ENCODE assay signal across 26 cellular contexts in genomic region chr1:21097744-21098143, GRCh38.
"Had no signal": no experiment of that assay in that cellular context is flagged by ENCODE, and none has a peak within 500 bp of the region (broad histone marks: within the 10 kb centered on the region; RNA-seq: fewer than 3 reads in every experiment).

No MANE protein-coding gene starts in this region.

- H3K9me3 ChIP-seq: esophagus muscularis mucosa, left ventricle myocardium inferior, lower lobe of right lung, pancreas, right lobe of liver, suprapubic skin, transverse colon, vagina had no signal

- H3K4me3 Mint-ChIP-seq: immature natural killer cell; memory B cell; nephron; stimulated activated naive CD8-positive, alpha-beta T cell treated with anti-CD3 and anti-CD28 coated beads, Interleukin-15, amount 100 ng/mL, for 72 hours had no signal

- H3K4me2 ChIP-seq: smooth muscle cell had no signal

- H3K4me1 ChIP-seq: pancreas, suprapubic skin, transverse colon, vagina had no signal

- H3K27ac Mint-ChIP-seq: nephron; stimulated activated naive CD8-positive, alpha-beta T cell treated with anti-CD3 and anti-CD28 coated beads, Interleukin-15, amount 100 ng/mL, for 72 hours had no signal

- H3K27me3 Mint-ChIP-seq: memory B cell; stimulated activated naive CD8-positive, alpha-beta T cell treated with anti-CD3 and anti-CD28 coated beads, Interleukin-15, amount 100 ng/mL, for 72 hours had no signal

- H3K27me3 ChIP-seq: esophagus muscularis mucosa, pancreas, right lobe of liver, suprapubic skin, transverse colon, vagina had no signal

- H3K9me3 Mint-ChIP-seq: immature natural killer cell; memory B cell; stimulated activated naive CD8-positive, alpha-beta T cell treated with anti-CD3 and anti-CD28 coated beads, Interleukin-15, amount 100 ng/mL, for 72 hours had no signal

- H3K27ac ChIP-seq: esophagus muscularis mucosa, left ventricle myocardium inferior, lower lobe of right lung, pancreas, right lobe of liver, suprapubic skin, transverse colon, vagina had no signal

- H3K4me1 Mint-ChIP-seq: nephron; stimulated activated naive CD8-positive, alpha-beta T cell treated with anti-CD3 and anti-CD28 coated beads, Interleukin-15, amount 100 ng/mL, for 72 hours had no signal

- H3K4me3 ChIP-seq: esophagus muscularis mucosa, left ventricle myocardium inferior, lower lobe of right lung, pancreas, right lobe of liver, smooth muscle cell, suprapubic skin, transverse colon, vagina had no signal

- DNase-seq: central memory CD4-positive, alpha-beta T cell; effector CD4-positive, alpha-beta T cell; foreskin melanocyte; hypothalamus; immature natural killer cell; islet precursor cell; kidney glomerular epithelial cell; left colon; left ventricle myocardium inferior; lower lobe of right lung; occipital lobe; pancreas; right lobe of liver; stimulated activated CD4-positive, alpha-beta T cell treated with anti-CD3 and anti-CD28 coated beads, Interleukin-12 subunit alpha, Interleukin-12 subunit beta, amount 100 ng/mL, for 4 hours; stimulated activated CD4-positive, alpha-beta T cell treated with anti-CD3 and anti-CD28 coated beads, Interleukin-1b, Interleukin-23, amount 100 ng/mL, for 48 hours; stimulated activated CD4-positive, alpha-beta T cell treated with anti-CD3 and anti-CD28 coated beads, Interleukin-4, amount 100 ng/mL, for 1 hour; stimulated activated CD8-positive, alpha-beta memory T cell treated with anti-CD3 and anti-CD28 coated beads, Interleukin-4, amount 100 ng/mL, for 48 hours; stimulated activated naive CD4-positive, alpha-beta T cell; stimulated activated naive CD8-positive, alpha-beta T cell treated with anti-CD3 and anti-CD28 coated beads, Interleukin-15, amount 100 ng/mL, for 72 hours; transverse colon had no signal

- H3K36me3 ChIP-seq: esophagus muscularis mucosa, left ventricle myocardium inferior, lower lobe of right lung, pancreas, right lobe of liver, suprapubic skin, transverse colon, vagina had no signal
